1 cellular context compared by ENCODE assay signal in the genomic region with DNA sequence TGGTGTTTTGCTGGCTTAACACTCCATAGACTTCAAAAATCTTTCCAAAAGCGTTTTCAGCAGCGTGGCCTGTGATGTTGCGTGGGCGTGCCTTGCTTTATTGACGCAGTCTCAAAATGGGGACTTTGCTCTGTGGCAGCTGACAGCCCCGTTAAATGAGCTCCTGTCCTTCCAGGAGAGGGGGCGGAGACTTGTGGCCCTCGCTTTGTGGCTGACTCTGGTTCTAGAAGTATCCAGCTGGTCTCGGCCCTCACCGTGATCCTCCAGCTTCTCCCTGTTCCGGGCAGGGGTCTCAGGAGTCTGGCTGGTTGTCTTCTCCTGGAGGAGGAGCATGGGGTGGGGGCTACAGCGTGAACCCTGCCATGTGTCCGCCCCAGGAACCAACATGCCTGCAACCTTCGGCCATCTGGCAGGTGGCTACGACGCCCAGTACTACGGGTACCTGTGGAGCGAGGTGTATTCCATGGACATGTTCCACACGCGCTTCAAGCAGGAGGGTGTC.
TF ChIP-seq lines count a peak whose summit lies in the region.

No MANE protein-coding gene starts in this region.

TF ChIP-seq in HepG2, 621 proteins besides CTCF, POLR2A, EP300 and RAD21 (continued from another document and continues in another):
- TF ChIP-seq, protein P1, sequence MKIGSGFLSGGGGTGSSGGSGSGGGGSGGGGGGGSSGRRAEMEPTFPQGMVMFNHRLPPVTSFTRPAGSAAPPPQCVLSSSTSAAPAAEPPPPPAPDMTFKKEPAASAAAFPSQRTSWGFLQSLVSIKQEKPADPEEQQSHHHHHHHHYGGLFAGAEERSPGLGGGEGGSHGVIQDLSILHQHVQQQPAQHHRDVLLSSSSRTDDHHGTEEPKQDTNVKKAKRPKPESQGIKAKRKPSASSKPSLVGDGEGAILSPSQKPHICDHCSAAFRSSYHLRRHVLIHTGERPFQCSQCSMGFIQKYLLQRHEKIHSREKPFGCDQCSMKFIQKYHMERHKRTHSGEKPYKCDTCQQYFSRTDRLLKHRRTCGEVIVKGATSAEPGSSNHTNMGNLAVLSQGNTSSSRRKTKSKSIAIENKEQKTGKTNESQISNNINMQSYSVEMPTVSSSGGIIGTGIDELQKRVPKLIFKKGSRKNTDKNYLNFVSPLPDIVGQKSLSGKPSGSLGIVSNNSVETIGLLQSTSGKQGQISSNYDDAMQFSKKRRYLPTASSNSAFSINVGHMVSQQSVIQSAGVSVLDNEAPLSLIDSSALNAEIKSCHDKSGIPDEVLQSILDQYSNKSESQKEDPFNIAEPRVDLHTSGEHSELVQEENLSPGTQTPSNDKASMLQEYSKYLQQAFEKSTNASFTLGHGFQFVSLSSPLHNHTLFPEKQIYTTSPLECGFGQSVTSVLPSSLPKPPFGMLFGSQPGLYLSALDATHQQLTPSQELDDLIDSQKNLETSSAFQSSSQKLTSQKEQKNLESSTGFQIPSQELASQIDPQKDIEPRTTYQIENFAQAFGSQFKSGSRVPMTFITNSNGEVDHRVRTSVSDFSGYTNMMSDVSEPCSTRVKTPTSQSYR (CRISPR knock-in tag; IDR thresholded peaks at IDR 0.05; ENCODE audit: borderline replicate concordance): no peak
- TF ChIP-seq FOXK1 (CRISPR knock-in tag; IDR thresholded peaks at IDR 0.05; ENCODE audit: borderline replicate concordance, low read depth): peak; percentile 69; the same call in 1 of the 2 replicates
- no peak for TF ChIP-seq ZNF557 (CRISPR knock-in tag; IDR thresholded peaks at IDR 0.05)
- TF ChIP-seq PAF1 (CRISPR knock-in tag; IDR thresholded peaks at IDR 0.05): no peak
- TF ChIP-seq, protein P2, sequence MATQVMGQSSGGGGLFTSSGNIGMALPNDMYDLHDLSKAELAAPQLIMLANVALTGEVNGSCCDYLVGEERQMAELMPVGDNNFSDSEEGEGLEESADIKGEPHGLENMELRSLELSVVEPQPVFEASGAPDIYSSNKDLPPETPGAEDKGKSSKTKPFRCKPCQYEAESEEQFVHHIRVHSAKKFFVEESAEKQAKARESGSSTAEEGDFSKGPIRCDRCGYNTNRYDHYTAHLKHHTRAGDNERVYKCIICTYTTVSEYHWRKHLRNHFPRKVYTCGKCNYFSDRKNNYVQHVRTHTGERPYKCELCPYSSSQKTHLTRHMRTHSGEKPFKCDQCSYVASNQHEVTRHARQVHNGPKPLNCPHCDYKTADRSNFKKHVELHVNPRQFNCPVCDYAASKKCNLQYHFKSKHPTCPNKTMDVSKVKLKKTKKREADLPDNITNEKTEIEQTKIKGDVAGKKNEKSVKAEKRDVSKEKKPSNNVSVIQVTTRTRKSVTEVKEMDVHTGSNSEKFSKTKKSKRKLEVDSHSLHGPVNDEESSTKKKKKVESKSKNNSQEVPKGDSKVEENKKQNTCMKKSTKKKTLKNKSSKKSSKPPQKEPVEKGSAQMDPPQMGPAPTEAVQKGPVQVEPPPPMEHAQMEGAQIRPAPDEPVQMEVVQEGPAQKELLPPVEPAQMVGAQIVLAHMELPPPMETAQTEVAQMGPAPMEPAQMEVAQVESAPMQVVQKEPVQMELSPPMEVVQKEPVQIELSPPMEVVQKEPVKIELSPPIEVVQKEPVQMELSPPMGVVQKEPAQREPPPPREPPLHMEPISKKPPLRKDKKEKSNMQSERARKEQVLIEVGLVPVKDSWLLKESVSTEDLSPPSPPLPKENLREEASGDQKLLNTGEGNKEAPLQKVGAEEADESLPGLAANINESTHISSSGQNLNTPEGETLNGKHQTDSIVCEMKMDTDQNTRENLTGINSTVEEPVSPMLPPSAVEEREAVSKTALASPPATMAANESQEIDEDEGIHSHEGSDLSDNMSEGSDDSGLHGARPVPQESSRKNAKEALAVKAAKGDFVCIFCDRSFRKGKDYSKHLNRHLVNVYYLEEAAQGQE (IDR thresholded peaks at IDR 0.05; ENCODE audit: borderline replicate concordance in 1 of 2, low read depth in 1 of 2, low read length in 2 of 2): no peak
- no peak for TF ChIP-seq ZSCAN20 (CRISPR knock-in tag; IDR thresholded peaks at IDR 0.05; ENCODE audit: borderline replicate concordance)
- TF ChIP-seq ZNF670 (CRISPR knock-in tag; IDR thresholded peaks at IDR 0.05; ENCODE audit: borderline replicate concordance): no peak
- 0 out of 4 replicates have a peak, but pooled peaks of 1 of the 2 experiments have one; percentile 60 for TF ChIP-seq KLF16 (CRISPR knock-in tag; IDR thresholded peaks at IDR 0.05)
- TF ChIP-seq RXRB (CRISPR knock-in tag; IDR thresholded peaks at IDR 0.05; ENCODE audit: borderline replicate concordance): peak; percentile 57; the same call in 1 of the 2 replicates
- no peak for TF ChIP-seq ZNF883 (CRISPR knock-in tag; IDR thresholded peaks at IDR 0.05; ENCODE audit: not compliant biosample characterization)
- peak; percentile 89 for TF ChIP-seq HNF4A (CRISPR knock-in tag; IDR thresholded peaks at IDR 0.05)
- TF ChIP-seq RFX1 (IDR thresholded peaks at IDR 0.05): no peak
- TF ChIP-seq PAX8 (CRISPR knock-in tag; IDR thresholded peaks at IDR 0.05; ENCODE audit: borderline replicate concordance): no peak
- TF ChIP-seq, protein P3, sequence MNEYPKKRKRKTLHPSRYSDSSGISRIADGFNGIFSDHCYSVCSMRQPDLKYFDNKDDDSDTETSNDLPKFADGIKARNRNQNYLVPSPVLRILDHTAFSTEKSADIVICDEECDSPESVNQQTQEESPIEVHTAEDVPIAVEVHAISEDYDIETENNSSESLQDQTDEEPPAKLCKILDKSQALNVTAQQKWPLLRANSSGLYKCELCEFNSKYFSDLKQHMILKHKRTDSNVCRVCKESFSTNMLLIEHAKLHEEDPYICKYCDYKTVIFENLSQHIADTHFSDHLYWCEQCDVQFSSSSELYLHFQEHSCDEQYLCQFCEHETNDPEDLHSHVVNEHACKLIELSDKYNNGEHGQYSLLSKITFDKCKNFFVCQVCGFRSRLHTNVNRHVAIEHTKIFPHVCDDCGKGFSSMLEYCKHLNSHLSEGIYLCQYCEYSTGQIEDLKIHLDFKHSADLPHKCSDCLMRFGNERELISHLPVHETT (CRISPR knock-in tag; conservative IDR thresholded peaks at IDR 0.05): no peak
- TF ChIP-seq ZNF446 (CRISPR knock-in tag; IDR thresholded peaks at IDR 0.05): no peak
- TF ChIP-seq MLLT10 (CRISPR knock-in tag; IDR thresholded peaks at IDR 0.05): no peak
- TF ChIP-seq HNRNPL (IDR thresholded peaks at IDR 0.05; ENCODE audit: low read depth, low read length): no peak
- 0 out of 2 replicates have a peak, but pooled peaks have one; percentile 61 for TF ChIP-seq ZNF331 (CRISPR knock-in tag; IDR thresholded peaks at IDR 0.05)
- no peak for TF ChIP-seq KDM1A (CRISPR knock-in tag; IDR thresholded peaks at IDR 0.05)
- TF ChIP-seq BRD4 (CRISPR knock-in tag; IDR thresholded peaks at IDR 0.05): no peak
- TF ChIP-seq ZNF678 (CRISPR knock-in tag; IDR thresholded peaks at IDR 0.05): no peak
- TF ChIP-seq ZNF124 (CRISPR knock-in tag; IDR thresholded peaks at IDR 0.05): no peak
- no peak for TF ChIP-seq ZFP62 (CRISPR knock-in tag; IDR thresholded peaks at IDR 0.05)
- no peak for TF ChIP-seq WIZ (CRISPR knock-in tag; IDR thresholded peaks at IDR 0.05)
- no peak for TF ChIP-seq SPEN (CRISPR knock-in tag; IDR thresholded peaks at IDR 0.05; ENCODE audit: low read depth)
- no peak; the same call in 1 of the 2 replicates for TF ChIP-seq MED1 (CRISPR knock-in tag; IDR thresholded peaks at IDR 0.05)
- TF ChIP-seq ZNF768 (CRISPR knock-in tag; IDR thresholded peaks at IDR 0.05): no peak
- no peak for TF ChIP-seq ZNF225 (CRISPR knock-in tag; IDR thresholded peaks at IDR 0.05)
- TF ChIP-seq PCBP1 (IDR thresholded peaks at IDR 0.05; ENCODE audit: borderline replicate concordance, low read depth, low read length): 0 out of 2 replicates have a peak, but pooled peaks have one; percentile 77
- TF ChIP-seq PHF21A (CRISPR knock-in tag; IDR thresholded peaks at IDR 0.05): peak; percentile 27; the same call in 1 of the 2 replicates
- TF ChIP-seq ZKSCAN8 (CRISPR knock-in tag; IDR thresholded peaks at IDR 0.05; ENCODE audit: borderline replicate concordance): no peak
- TF ChIP-seq, protein P4, sequence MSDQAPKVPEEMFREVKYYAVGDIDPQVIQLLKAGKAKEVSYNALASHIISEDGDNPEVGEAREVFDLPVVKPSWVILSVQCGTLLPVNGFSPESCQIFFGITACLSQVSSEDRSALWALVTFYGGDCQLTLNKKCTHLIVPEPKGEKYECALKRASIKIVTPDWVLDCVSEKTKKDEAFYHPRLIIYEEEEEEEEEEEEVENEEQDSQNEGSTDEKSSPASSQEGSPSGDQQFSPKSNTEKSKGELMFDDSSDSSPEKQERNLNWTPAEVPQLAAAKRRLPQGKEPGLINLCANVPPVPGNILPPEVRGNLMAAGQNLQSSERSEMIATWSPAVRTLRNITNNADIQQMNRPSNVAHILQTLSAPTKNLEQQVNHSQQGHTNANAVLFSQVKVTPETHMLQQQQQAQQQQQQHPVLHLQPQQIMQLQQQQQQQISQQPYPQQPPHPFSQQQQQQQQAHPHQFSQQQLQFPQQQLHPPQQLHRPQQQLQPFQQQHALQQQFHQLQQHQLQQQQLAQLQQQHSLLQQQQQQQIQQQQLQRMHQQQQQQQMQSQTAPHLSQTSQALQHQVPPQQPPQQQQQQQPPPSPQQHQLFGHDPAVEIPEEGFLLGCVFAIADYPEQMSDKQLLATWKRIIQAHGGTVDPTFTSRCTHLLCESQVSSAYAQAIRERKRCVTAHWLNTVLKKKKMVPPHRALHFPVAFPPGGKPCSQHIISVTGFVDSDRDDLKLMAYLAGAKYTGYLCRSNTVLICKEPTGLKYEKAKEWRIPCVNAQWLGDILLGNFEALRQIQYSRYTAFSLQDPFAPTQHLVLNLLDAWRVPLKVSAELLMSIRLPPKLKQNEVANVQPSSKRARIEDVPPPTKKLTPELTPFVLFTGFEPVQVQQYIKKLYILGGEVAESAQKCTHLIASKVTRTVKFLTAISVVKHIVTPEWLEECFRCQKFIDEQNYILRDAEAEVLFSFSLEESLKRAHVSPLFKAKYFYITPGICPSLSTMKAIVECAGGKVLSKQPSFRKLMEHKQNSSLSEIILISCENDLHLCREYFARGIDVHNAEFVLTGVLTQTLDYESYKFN (CRISPR knock-in tag; conservative IDR thresholded peaks at IDR 0.05): peak; percentile 83
- TF ChIP-seq KLF13 (CRISPR knock-in tag; IDR thresholded peaks at IDR 0.05): no peak
- TF ChIP-seq, protein P5, sequence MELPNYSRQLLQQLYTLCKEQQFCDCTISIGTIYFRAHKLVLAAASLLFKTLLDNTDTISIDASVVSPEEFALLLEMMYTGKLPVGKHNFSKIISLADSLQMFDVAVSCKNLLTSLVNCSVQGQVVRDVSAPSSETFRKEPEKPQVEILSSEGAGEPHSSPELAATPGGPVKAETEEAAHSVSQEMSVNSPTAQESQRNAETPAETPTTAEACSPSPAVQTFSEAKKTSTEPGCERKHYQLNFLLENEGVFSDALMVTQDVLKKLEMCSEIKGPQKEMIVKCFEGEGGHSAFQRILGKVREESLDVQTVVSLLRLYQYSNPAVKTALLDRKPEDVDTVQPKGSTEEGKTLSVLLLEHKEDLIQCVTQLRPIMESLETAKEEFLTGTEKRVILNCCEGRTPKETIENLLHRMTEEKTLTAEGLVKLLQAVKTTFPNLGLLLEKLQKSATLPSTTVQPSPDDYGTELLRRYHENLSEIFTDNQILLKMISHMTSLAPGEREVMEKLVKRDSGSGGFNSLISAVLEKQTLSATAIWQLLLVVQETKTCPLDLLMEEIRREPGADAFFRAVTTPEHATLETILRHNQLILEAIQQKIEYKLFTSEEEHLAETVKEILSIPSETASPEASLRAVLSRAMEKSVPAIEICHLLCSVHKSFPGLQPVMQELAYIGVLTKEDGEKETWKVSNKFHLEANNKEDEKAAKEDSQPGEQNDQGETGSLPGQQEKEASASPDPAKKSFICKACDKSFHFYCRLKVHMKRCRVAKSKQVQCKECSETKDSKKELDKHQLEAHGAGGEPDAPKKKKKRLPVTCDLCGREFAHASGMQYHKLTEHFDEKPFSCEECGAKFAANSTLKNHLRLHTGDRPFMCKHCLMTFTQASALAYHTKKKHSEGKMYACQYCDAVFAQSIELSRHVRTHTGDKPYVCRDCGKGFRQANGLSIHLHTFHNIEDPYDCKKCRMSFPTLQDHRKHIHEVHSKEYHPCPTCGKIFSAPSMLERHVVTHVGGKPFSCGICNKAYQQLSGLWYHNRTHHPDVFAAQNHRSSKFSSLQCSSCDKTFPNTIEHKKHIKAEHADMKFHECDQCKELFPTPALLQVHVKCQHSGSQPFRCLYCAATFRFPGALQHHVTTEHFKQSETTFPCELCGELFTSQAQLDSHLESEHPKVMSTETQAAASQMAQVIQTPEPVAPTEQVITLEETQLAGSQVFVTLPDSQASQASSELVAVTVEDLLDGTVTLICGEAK (IDR thresholded peaks at IDR 0.05): no peak
- TF ChIP-seq, protein P5 (CRISPR knock-in tag; IDR thresholded peaks at IDR 0.05): peak; percentile 71; the same call in 1 of the 2 replicates
- no peak for TF ChIP-seq ZBTB7B (CRISPR knock-in tag; IDR thresholded peaks at IDR 0.05)
- no peak for TF ChIP-seq FOXP1 (IDR thresholded peaks at IDR 0.05)
- TF ChIP-seq FOXP1 (CRISPR knock-in tag; IDR thresholded peaks at IDR 0.05): 0 out of 2 replicates have a peak, but pooled peaks have one; percentile 11
- no peak for TF ChIP-seq LCORL (IDR thresholded peaks at IDR 0.05)
- peak; percentile 49; the same call in 1 of the 2 replicates for TF ChIP-seq LCORL (CRISPR knock-in tag; IDR thresholded peaks at IDR 0.05)
- TF ChIP-seq, protein P6, sequence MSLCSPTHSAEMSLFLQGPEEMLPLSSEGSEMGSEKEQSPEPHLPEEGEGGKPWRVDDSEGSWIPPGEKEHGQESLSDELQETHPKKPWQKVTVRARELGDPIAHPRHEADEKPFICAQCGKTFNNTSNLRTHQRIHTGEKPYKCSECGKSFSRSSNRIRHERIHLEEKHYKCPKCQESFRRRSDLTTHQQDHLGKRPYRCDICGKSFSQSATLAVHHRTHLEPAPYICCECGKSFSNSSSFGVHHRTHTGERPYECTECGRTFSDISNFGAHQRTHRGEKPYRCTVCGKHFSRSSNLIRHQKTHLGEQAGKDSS (CRISPR knock-in tag; IDR thresholded peaks at IDR 0.05; ENCODE audit: borderline replicate concordance, low read depth): no peak
- TF ChIP-seq ZNF30 (CRISPR knock-in tag; IDR thresholded peaks at IDR 0.05): no peak
